ENCODE assay signal across 11 cellular contexts in the genomic region with DNA sequence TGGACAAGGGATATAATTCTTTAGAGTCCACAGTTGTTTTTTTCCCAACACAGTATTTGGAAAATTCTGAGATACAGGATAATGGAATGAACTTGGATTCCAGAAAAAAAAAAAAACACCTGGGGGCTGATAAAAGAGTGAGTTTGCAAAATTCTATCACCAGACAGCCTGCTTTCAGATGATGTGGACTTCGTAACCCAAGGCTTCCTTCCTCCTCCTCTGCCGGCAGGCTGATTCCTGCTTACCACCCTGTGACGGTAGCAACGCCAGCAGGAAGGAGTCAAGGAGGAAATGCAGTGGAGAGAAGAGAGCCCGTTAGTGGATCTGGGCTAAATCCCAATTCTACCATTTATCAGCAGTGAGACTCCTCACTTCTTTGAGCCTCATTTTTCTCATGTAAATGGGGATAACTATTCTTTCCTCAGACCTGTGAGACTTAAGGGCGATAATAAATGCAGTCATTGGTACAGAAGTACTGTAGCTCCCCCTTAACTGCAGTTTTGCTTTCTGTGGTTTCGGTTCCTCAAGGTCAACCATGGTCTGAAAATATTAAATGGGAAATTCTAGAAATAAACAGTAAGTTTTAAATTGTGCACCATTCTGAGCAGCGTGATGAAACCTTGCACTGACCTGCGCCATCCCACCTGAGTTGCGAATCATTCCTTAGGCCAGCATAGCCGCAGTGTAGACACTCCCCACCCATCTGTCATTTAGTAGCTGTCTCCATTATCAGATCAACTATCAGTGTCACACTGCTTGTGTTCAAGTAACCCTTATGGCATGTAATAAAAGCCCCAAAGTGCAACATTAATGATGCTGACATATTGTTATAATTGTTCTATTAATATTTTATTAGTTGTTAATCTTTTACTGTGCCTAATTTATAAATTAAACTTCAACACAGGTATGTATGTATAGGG.
DNase-seq lines count a peak whose midpoint lies in the region; ATAC-seq, FAIRE-seq and TF ChIP-seq lines count a peak whose summit lies in the region.
"Had no signal": no experiment of that assay in that cellular context is flagged by ENCODE, and none has a peak within 500 bp of the region (broad histone marks: within the 10 kb centered on the region; RNA-seq: fewer than 3 reads in every experiment).

No MANE protein-coding gene starts in this region.

- no peaks in the 10 kb centered on the region for H3K27me3 Mint-ChIP-seq in activated naive CD8-positive, alpha-beta T cell treated with anti-CD3 and anti-CD28 coated beads for 36 hours

- H3K36me3 Mint-ChIP-seq in activated naive CD8-positive, alpha-beta T cell treated with anti-CD3 and anti-CD28 coated beads for 36 hours: no peaks in the 10 kb centered on the region

- TF ChIP-seq CTCF in GM10248 (IDR thresholded peaks at IDR 0.05; ENCODE audit: control extremely low read depth, extremely low read depth, low read depth, missing control alignments): no peak

- intact Hi-C loops in Right ventricle myocardium superior (cut with DNase I): no loop called here

- no peak for FAIRE-seq in HTR-8/SVneo (lab: Jason Lieb, UNC)

- H3K4me1 Mint-ChIP-seq in activated naive CD8-positive, alpha-beta T cell treated with anti-CD3 and anti-CD28 coated beads for 36 hours: peaks cover 3% of the 10 kb centered on the region

- peak; percentile 92 for ATAC-seq in GM21515 (IDR thresholded peaks at IDR 0.05; ENCODE audit: unreplicated experiment)
- peak; percentile 88 for ATAC-seq in HG03460 (IDR thresholded peaks at IDR 0.05; ENCODE audit: unreplicated experiment)
- no peak for ATAC-seq in Right ventricle myocardium superior (ENCODE audit: poor library complexity)
- ATAC-seq: CD8-positive, alpha-beta T cell had no signal

- H3K9me3 Mint-ChIP-seq in activated naive CD8-positive, alpha-beta T cell treated with anti-CD3 and anti-CD28 coated beads for 36 hours: no peaks in the 10 kb centered on the region
- H3K9me3 Mint-ChIP-seq: CD8-positive, alpha-beta T cell had no signal

- H3K27ac Mint-ChIP-seq in activated naive CD8-positive, alpha-beta T cell treated with anti-CD3 and anti-CD28 coated beads for 36 hours: no peak overlapping the region
- H3K27ac Mint-ChIP-seq: CD8-positive, alpha-beta T cell had no signal

- CTCF ChIA-PET in GM10248 (lab: Yijun Ruan, JAX): interaction anchor here (1.3 to 1.7 kb wide), 2 partner anchors 11 to 52 kb away, joined by 4 to 5 read pairs; no protein-coding TSS in a partner anchor

- DNase-seq in GM10248 (ENCODE audit: extremely low spot score): peak; percentile 44
- DNase-seq in dermis blood vessel endothelial cell: peak; percentile 47
- DNase-seq in Right ventricle myocardium superior: no peak
- DNase-seq in HTR-8/SVneo (ENCODE audit: insufficient read length, low spot score): no peak
- DNase-seq in activated naive CD8-positive, alpha-beta T cell treated with anti-CD3 and anti-CD28 coated beads for 36 hours: no peak
- no peak for DNase-seq in NCI-H1105 (lab: John Stamatoyannopoulos, UW)
- DNase-seq: CD8-positive, alpha-beta T cell; NCI-H2081 treated with DMSO at 0.1 percent for 48 hours; stimulated activated CD4-positive, alpha-beta T cell treated with anti-CD3 and anti-CD28 coated beads, Interleukin-2, amount 100 ng/mL, for 48 hours had no signal

- POLR2A ChIA-PET in GM10248 (lab: Yijun Ruan, JAX): no interaction called here

- H3K4me3 Mint-ChIP-seq in activated naive CD8-positive, alpha-beta T cell treated with anti-CD3 and anti-CD28 coated beads for 36 hours: no peak overlapping the region
- H3K4me3 Mint-ChIP-seq: CD8-positive, alpha-beta T cell had no signal

Comparison
In these comparisons a context has a peak if more than half of its experiments do, and no peak if none do; other contexts are left out.
1. DNase-seq: peak in GM10248 (single experiment) and dermis blood vessel endothelial cell (single experiment); none in Right ventricle myocardium superior (single experiment), HTR-8/SVneo (single experiment), activated naive CD8-positive, alpha-beta T cell treated with anti-CD3 and anti-CD28 coated beads for 36 hours (single experiment) and NCI-H1105 (single experiment).